ENCODE assay signal across 19 cellular contexts in genomic region chr7:121697731-121698396, GRCh38.
"Had no signal": no experiment of that assay in that cellular context is flagged by ENCODE, and none has a peak within 500 bp of the region (broad histone marks: within the 10 kb centered on the region; RNA-seq: fewer than 3 reads in every experiment).

No MANE protein-coding gene starts in this region.

- H3K27me3 ChIP-seq: right lobe of liver, spleen had no signal

- H3K9me3 ChIP-seq: prostate gland, right lobe of liver, spleen had no signal

- ATAC-seq: activated T-helper 17 cell treated with anti-CD3 and anti-CD28 coated beads, Interleukin-2, amount 50 U/mL, for 72 hours; natural killer cell treated with Interleukin-12 subunit alpha and Interleukin-12 subunit beta and Interleukin-15 and Interleukin-18, amount 100 ng/mL, for 72 hours; right lobe of liver; stimulated activated naive B cell treated with anti-CD40 and anti-IgM and Interleukin-4, amounts not matched to agents 10 μg/mL and 1 μg/mL and 100 μg/mL, for 72 hours had no signal

- H3K36me3 ChIP-seq: prostate gland, right lobe of liver, spleen had no signal

- H3K27ac ChIP-seq: prostate gland, right lobe of liver, spleen had no signal

- DNase-seq: activated CD4-positive, alpha-beta T cell treated with anti-CD3 and anti-CD28 coated beads, Interleukin-2, amount 10 ng/mL, durations not matched to agents 7 days and 5 days; activated CD4-positive, CD25-positive, alpha-beta regulatory T cell; activated naive CD4-positive, alpha-beta T cell treated with anti-CD3 and anti-CD28 coated beads, Interleukin-2, amount 10 ng/mL, durations not matched to agents 7 days and 5 days; activated T-cell treated with anti-CD3 and anti-CD28 coated beads for 4 hours; central memory CD4-positive, alpha-beta T cell; cortex of kidney; effector CD8-positive, alpha-beta T cell; glutamatergic neuron; immature natural killer cell; nucleus accumbens; right lobe of liver; spleen; stimulated activated CD4-positive, alpha-beta T cell treated with anti-CD3 and anti-CD28 coated beads, Interleukin-1b, Interleukin-23, amount 100 ng/mL, for 48 hours; stimulated activated naive B cell treated with anti-CD40 and anti-IgM and Interleukin-4, amounts not matched to agents 10 μg/mL and 1 μg/mL and 100 μg/mL, for 72 hours; substantia nigra; trophoblast cell had no signal

- H3K4me1 ChIP-seq: prostate gland, right lobe of liver, spleen had no signal

- H3K4me3 ChIP-seq: prostate gland, right lobe of liver, spleen had no signal
